In genomic region chr2:32758232-32758631, GRCh38 we compare ENCODE assay signal across 26 cellular contexts.
"Had no signal": no experiment of that assay in that cellular context is flagged by ENCODE, and none has a peak within 500 bp of the region (broad histone marks: within the 10 kb centered on the region; RNA-seq: fewer than 3 reads in every experiment).

No MANE protein-coding gene starts in this region.

- H3K4me1 Mint-ChIP-seq: nephron had no signal

- H3K4me1 ChIP-seq: adrenal gland, body of pancreas, colonic mucosa, right lobe of liver, testis, vagina had no signal

- H3K9me3 ChIP-seq: adrenal gland, body of pancreas, colonic mucosa, esophagus squamous epithelium, right lobe of liver, testis, vagina had no signal

- DNase-seq: activated B cell treated with CpG ODN at 0.5 μM for 24 hours; activated CD8-positive, alpha-beta memory T cell treated with anti-CD3 and anti-CD28 coated beads, Interleukin-2, amount 10 ng/mL, durations not matched to agents 7 days and 5 days; activated CD8-positive, alpha-beta T cell treated with anti-CD3 and anti-CD28 coated beads, Interleukin-2, amount 10 ng/mL, durations not matched to agents 7 days and 5 days; activated T-cell treated with anti-CD3 and anti-CD28 coated beads, Interleukin-2, amount 50 U/mL, for 48 hours; adrenal gland; aorta; body of pancreas; cerebellar nuclear complex; colonic mucosa; effector CD8-positive, alpha-beta T cell; esophagus squamous epithelium; glutamatergic neuron; hippocampal formation; posterior cingulate gyrus; right lobe of liver; stimulated activated CD4-positive, alpha-beta T cell treated with anti-CD3 and anti-CD28 coated beads, Interleukin-2, amount 100 ng/mL, for 48 hours; stimulated activated naive CD4-positive, alpha-beta T cell treated with Interleukin-2 at 50 U/mL for 16 hours; T-cell; testis; trophoblast cell had no signal

- ATAC-seq: activated CD8-positive, alpha-beta T cell treated with anti-CD3 and anti-CD28 coated beads, Interleukin-2, amount 10 ng/mL, durations not matched to agents 7 days and 5 days; body of pancreas; right lobe of liver; T-cell had no signal

- H3K27ac ChIP-seq: adrenal gland, body of pancreas, colonic mucosa, epithelial cell of prostate, esophagus squamous epithelium, right lobe of liver, testis, vagina had no signal

- H3K4me3 Mint-ChIP-seq: activated B cell treated with CpG ODN at 0.5 μM for 24 hours; activated CD8-positive, alpha-beta memory T cell treated with anti-CD3 and anti-CD28 coated beads, Interleukin-2, amount 10 ng/mL, durations not matched to agents 7 days and 5 days; activated CD8-positive, alpha-beta T cell treated with anti-CD3 and anti-CD28 coated beads, Interleukin-2, amount 10 ng/mL, durations not matched to agents 7 days and 5 days; activated naive CD8-positive, alpha-beta T cell; nephron; T-cell; T-helper 2 cell treated with Interferon-gamma antibody and Interleukin-4, amounts not matched to agents 5 μg/mL and 100 μg/mL, for 36 hours had no signal

- H3K27me3 Mint-ChIP-seq: activated B cell treated with CpG ODN at 0.5 μM for 24 hours; activated CD8-positive, alpha-beta memory T cell treated with anti-CD3 and anti-CD28 coated beads, Interleukin-2, amount 10 ng/mL, durations not matched to agents 7 days and 5 days; activated naive CD8-positive, alpha-beta T cell; T-cell had no signal

- H3K27me3 ChIP-seq: adrenal gland, body of pancreas, colonic mucosa, esophagus squamous epithelium, right lobe of liver, testis, vagina had no signal

- H3K27ac Mint-ChIP-seq: activated B cell treated with CpG ODN at 0.5 μM for 24 hours; activated CD8-positive, alpha-beta memory T cell treated with anti-CD3 and anti-CD28 coated beads, Interleukin-2, amount 10 ng/mL, durations not matched to agents 7 days and 5 days; activated CD8-positive, alpha-beta T cell treated with anti-CD3 and anti-CD28 coated beads, Interleukin-2, amount 10 ng/mL, durations not matched to agents 7 days and 5 days; activated naive CD8-positive, alpha-beta T cell; activated T-helper 2 cell treated with anti-CD3 and anti-CD28 coated beads, Interferon-gamma antibody, Interleukin-2, Interleukin-4, amounts not matched to agents 10 μg/mL and 5 μg/mL and 100 μg/mL, durations not matched to agents 14 hours and 24 hours and 36 hours; nephron; T-cell; T-helper 2 cell treated with Interferon-gamma antibody and Interleukin-4, amounts not matched to agents 5 μg/mL and 100 μg/mL, for 36 hours had no signal

- H3K9me3 Mint-ChIP-seq: activated T-helper 2 cell treated with anti-CD3 and anti-CD28 coated beads, Interferon-gamma antibody, Interleukin-2, Interleukin-4, amounts not matched to agents 10 μg/mL and 5 μg/mL and 100 μg/mL, durations not matched to agents 14 hours and 24 hours and 36 hours; T-cell; T-helper 2 cell treated with Interferon-gamma antibody and Interleukin-4, amounts not matched to agents 5 μg/mL and 100 μg/mL, for 36 hours had no signal

- H3K36me3 ChIP-seq: adrenal gland, colonic mucosa, right lobe of liver had no signal

- H3K4me3 ChIP-seq: adrenal gland, body of pancreas, colonic mucosa, esophagus squamous epithelium, right lobe of liver, testis, vagina had no signal
